In genomic region chr1:37134599-37134998, GRCh38 we compare ENCODE assay signal across 20 cellular contexts.
DNase-seq lines count a peak whose midpoint lies in the region; ATAC-seq lines count a peak whose summit lies in the region.
"Had no signal": no experiment of that assay in that cellular context is flagged by ENCODE, and none has a peak within 500 bp of the region (broad histone marks: within the 10 kb centered on the region; RNA-seq: fewer than 3 reads in every experiment).

No MANE protein-coding gene starts in this region.

- H3K27ac Mint-ChIP-seq in stimulated activated naive CD8-positive, alpha-beta T cell treated with anti-CD3 and anti-CD28 coated beads, Interleukin-15, amount 100 ng/mL, for 72 hours = peak overlapping the region; percentile 22
- H3K27ac Mint-ChIP-seq: CD4-positive, alpha-beta memory T cell had no signal

- DNase-seq in stimulated activated naive CD8-positive, alpha-beta T cell treated with anti-CD3 and anti-CD28 coated beads, Interleukin-15, amount 100 ng/mL, for 72 hours = no peak
- DNase-seq in stimulated activated naive CD8-positive, alpha-beta T cell treated with anti-CD3 and anti-CD28 coated beads, Interleukin-15, Interleukin-2, amounts not matched to agents 100 U/mL and 50 U/mL, for 24 hours = no peak
- DNase-seq in head of caudate nucleus = peak in 26 of 42 donors; percentile 26 to 80 (median 48)
- no peak for DNase-seq in HK-2 (ENCODE audit: unreplicated experiment)
- DNase-seq: 8988T; ACHN; BE2C; CD4-positive, alpha-beta memory T cell; CD4-positive, CD25-positive, alpha-beta regulatory T cell; CD8-positive, alpha-beta memory T cell; COR-L47; DMS 273 treated with DMSO at 0.1 percent for 48 hours; DMS153; DMS53; DMS79; DND-41; EL; GDM1 had no signal

- intact Hi-C loops in head of caudate nucleus (cut with DNase I) = loop anchor here (10.0 kb wide), 1 partner anchor 180 kb away; no protein-coding TSS in a partner anchor

- ATAC-seq in stimulated activated naive CD8-positive, alpha-beta T cell treated with anti-CD3 and anti-CD28 coated beads, Interleukin-15, amount 100 ng/mL, for 72 hours = no peak
- ATAC-seq in stimulated activated naive CD8-positive, alpha-beta T cell treated with anti-CD3 and anti-CD28 coated beads, Interleukin-15, Interleukin-2, amounts not matched to agents 100 U/mL and 50 U/mL, for 24 hours = no peak
- no peak for ATAC-seq in GM21528 (IDR thresholded peaks at IDR 0.05; ENCODE audit: low FRiP score, unreplicated experiment)

- H3K4me1 Mint-ChIP-seq in stimulated activated naive CD8-positive, alpha-beta T cell treated with anti-CD3 and anti-CD28 coated beads, Interleukin-15, amount 100 ng/mL, for 72 hours = no peaks in the 10 kb centered on the region
- H3K4me1 Mint-ChIP-seq: CD14-positive monocyte; CD4-positive, alpha-beta memory T cell; CD4-positive, CD25-positive, alpha-beta regulatory T cell; CD8-positive, alpha-beta memory T cell had no signal

- H3K27me3 Mint-ChIP-seq in stimulated activated naive CD8-positive, alpha-beta T cell treated with anti-CD3 and anti-CD28 coated beads, Interleukin-15, amount 100 ng/mL, for 72 hours = peaks cover 30% of the 10 kb centered on the region

- no peaks in the 10 kb centered on the region for H3K9me3 Mint-ChIP-seq in stimulated activated naive CD8-positive, alpha-beta T cell treated with anti-CD3 and anti-CD28 coated beads, Interleukin-15, amount 100 ng/mL, for 72 hours

- H3K4me3 Mint-ChIP-seq in stimulated activated naive CD8-positive, alpha-beta T cell treated with anti-CD3 and anti-CD28 coated beads, Interleukin-15, amount 100 ng/mL, for 72 hours = no peak overlapping the region
- H3K4me3 Mint-ChIP-seq: CD14-positive monocyte; CD4-positive, alpha-beta memory T cell; CD4-positive, CD25-positive, alpha-beta regulatory T cell; CD8-positive, alpha-beta memory T cell had no signal

Comparison
In these comparisons a context has a peak if more than half of its experiments do, and no peak if none do; other contexts are left out.
1. DNase-seq: peak in head of caudate nucleus (26 of 42); none in stimulated activated naive CD8-positive, alpha-beta T cell treated with anti-CD3 and anti-CD28 coated beads, Interleukin-15, amount 100 ng/mL, for 72 hours (0 of 2), stimulated activated naive CD8-positive, alpha-beta T cell treated with anti-CD3 and anti-CD28 coated beads, Interleukin-15, Interleukin-2, amounts not matched to agents 100 U/mL and 50 U/mL, for 24 hours (single experiment) and HK-2 (single experiment).